Comparison of ENCODE assay signal across 1 cellular context in genomic region chr11:65214212-65214845, GRCh38.
TF ChIP-seq lines count a peak whose summit lies in the region.

No MANE protein-coding gene starts in this region.

TF ChIP-seq in K562, 482 proteins besides CTCF, POLR2A, EP300 and RAD21:
- TF ChIP-seq POLR2G (IDR thresholded peaks at IDR 0.05; ENCODE audit: low read depth, low read length): peak; percentile 73; the same call in 1 of the 2 replicates
- TF ChIP-seq TFAP4 (CRISPR knock-in tag; IDR thresholded peaks at IDR 0.05; ENCODE audit: borderline replicate concordance): 0 out of 2 replicates have a peak, but pooled peaks have one; percentile 6
- TF ChIP-seq HOXB6 (CRISPR knock-in tag; IDR thresholded peaks at IDR 0.05; ENCODE audit: borderline replicate concordance): no peak
